ENCODE assay signal across 8 cellular contexts in genomic region chr12:28626504-28626903, GRCh38.
"Had no signal": no experiment of that assay in that cellular context is flagged by ENCODE, and none has a peak within 500 bp of the region (broad histone marks: within the 10 kb centered on the region; RNA-seq: fewer than 3 reads in every experiment).

No MANE protein-coding gene starts in this region.

- ATAC-seq: GM12878 had no signal

- FAIRE-seq: G401.6, GM12878, GM12891, GM12892, GM18507, GM19239 had no signal

- H3K4me3 ChIP-seq: GM12878 had no signal

- DNase-seq: GDM1, GF-D8 had no signal
